Comparison of ENCODE assay signal across 19 cellular contexts in genomic region chr3:179860275-179861107, GRCh38.
A peak's percentile ranks its signal among the peaks of the same experiment; 100 is the strongest.
DNase-seq lines count a peak whose midpoint lies in the region; ATAC-seq and TF ChIP-seq lines count a peak whose summit lies in the region.
"Had no signal": no experiment of that assay in that cellular context is flagged by ENCODE, and none has a peak within 500 bp of the region (broad histone marks: within the 10 kb centered on the region; RNA-seq: fewer than 3 reads in every experiment).

No MANE protein-coding gene starts in this region.

- no peak overlapping the region for H3K4me3 Mint-ChIP-seq in activated CD4-positive, alpha-beta memory T cell treated with anti-CD3 and anti-CD28 coated beads for 36 hours
- H3K4me3 Mint-ChIP-seq in activated CD4-positive, alpha-beta memory T cell treated with anti-CD3 and anti-CD28 coated beads, Interleukin-2, amount 10 ng/mL, durations not matched to agents 7 days and 5 days, result no peak overlapping the region
- H3K4me3 Mint-ChIP-seq: CD4-positive, alpha-beta memory T cell; IgD-negative memory B cell had no signal

- ATAC-seq in HG02610 (IDR thresholded peaks at IDR 0.05; ENCODE audit: unreplicated experiment), result peak; percentile 71
- no peak for ATAC-seq in HG03469 (IDR thresholded peaks at IDR 0.05; ENCODE audit: unreplicated experiment)
- ATAC-seq: A549, PC-3 had no signal

- no peak overlapping the region for H3K27ac ChIP-seq in caudate nucleus (ENCODE audit: low read depth, low read length)
- H3K27ac ChIP-seq: A549, BLaER1, RWPE1 had no signal

- no peak overlapping the region for H3K27ac Mint-ChIP-seq in activated CD4-positive, alpha-beta memory T cell treated with anti-CD3 and anti-CD28 coated beads for 36 hours
- H3K27ac Mint-ChIP-seq in activated CD4-positive, alpha-beta memory T cell treated with anti-CD3 and anti-CD28 coated beads, Interleukin-2, amount 10 ng/mL, durations not matched to agents 7 days and 5 days, result no peak overlapping the region
- H3K27ac Mint-ChIP-seq: CD4-positive, alpha-beta memory T cell; IgD-negative memory B cell had no signal

- H3K4me1 Mint-ChIP-seq in activated CD4-positive, alpha-beta memory T cell treated with anti-CD3 and anti-CD28 coated beads for 36 hours (ENCODE audit: low read depth), result peaks cover 3% of the 10 kb centered on the region
- no peaks in the 10 kb centered on the region for H3K4me1 Mint-ChIP-seq in activated CD4-positive, alpha-beta memory T cell treated with anti-CD3 and anti-CD28 coated beads, Interleukin-2, amount 10 ng/mL, durations not matched to agents 7 days and 5 days

- no peaks in the 10 kb centered on the region for H3K27me3 Mint-ChIP-seq in activated CD4-positive, alpha-beta memory T cell treated with anti-CD3 and anti-CD28 coated beads for 36 hours
- H3K27me3 Mint-ChIP-seq in activated CD4-positive, alpha-beta memory T cell treated with anti-CD3 and anti-CD28 coated beads, Interleukin-2, amount 10 ng/mL, durations not matched to agents 7 days and 5 days, result peaks cover 4% of the 10 kb centered on the region
- H3K27me3 Mint-ChIP-seq: CD4-positive, alpha-beta memory T cell; IgD-negative memory B cell had no signal

- no peaks in the 10 kb centered on the region for H3K36me3 Mint-ChIP-seq in activated CD4-positive, alpha-beta memory T cell treated with anti-CD3 and anti-CD28 coated beads for 36 hours
- H3K36me3 Mint-ChIP-seq in activated CD4-positive, alpha-beta memory T cell treated with anti-CD3 and anti-CD28 coated beads, Interleukin-2, amount 10 ng/mL, durations not matched to agents 7 days and 5 days (ENCODE audit: low read depth), result no peaks in the 10 kb centered on the region
- H3K36me3 Mint-ChIP-seq: CD4-positive, alpha-beta memory T cell; IgD-negative memory B cell had no signal

- peak; percentile 53 for DNase-seq in activated CD4-positive, alpha-beta memory T cell treated with anti-CD3 and anti-CD28 coated beads for 36 hours
- no peak for DNase-seq in activated CD4-positive, alpha-beta memory T cell treated with anti-CD3 and anti-CD28 coated beads, Interleukin-2, amount 10 ng/mL, durations not matched to agents 7 days and 5 days
- DNase-seq in GM10266 (ENCODE audit: extremely low spot score) (peak; percentile 15), left kidney (ENCODE audit: low read depth, low spot score) (peak; percentile 12), caudate nucleus (lab: John Stamatoyannopoulos, UW) (no peak)
- DNase-seq: CD4-positive, alpha-beta memory T cell; Karpas-422; NCI-H1436; NCI-H1930; NCI-H2171; NCI-H526; PC-3; SIG-M5 had no signal

- TF ChIP-seq CTCF in GM10266 (IDR thresholded peaks at IDR 0.05; ENCODE audit: control insufficient read depth, insufficient read depth, low read depth, missing control alignments), result no peak

- intact Hi-C loops in activated CD4-positive, alpha-beta memory T cell treated with anti-CD3 and anti-CD28 coated beads for 36 hours (cut with micrococcal nuclease), result no loop called here

- CTCF ChIA-PET in activated CD4-positive, alpha-beta memory T cell treated with anti-CD3 and anti-CD28 coated beads for 36 hours (lab: Charles Lee), result no interaction called here
- CTCF ChIA-PET in activated CD4-positive, alpha-beta memory T cell treated with anti-CD3 and anti-CD28 coated beads, Interleukin-2, amount 10 ng/mL, durations not matched to agents 7 days and 5 days (lab: Charles Lee), result no interaction called here

- H3K9me3 Mint-ChIP-seq in activated CD4-positive, alpha-beta memory T cell treated with anti-CD3 and anti-CD28 coated beads for 36 hours, result no peaks in the 10 kb centered on the region
- no peaks in the 10 kb centered on the region for H3K9me3 Mint-ChIP-seq in activated CD4-positive, alpha-beta memory T cell treated with anti-CD3 and anti-CD28 coated beads, Interleukin-2, amount 10 ng/mL, durations not matched to agents 7 days and 5 days
- H3K9me3 Mint-ChIP-seq: CD4-positive, alpha-beta memory T cell had no signal

- POLR2A ChIA-PET in activated CD4-positive, alpha-beta memory T cell treated with anti-CD3 and anti-CD28 coated beads for 36 hours (lab: Charles Lee), result no interaction called here
- POLR2A ChIA-PET in activated CD4-positive, alpha-beta memory T cell treated with anti-CD3 and anti-CD28 coated beads, Interleukin-2, amount 10 ng/mL, durations not matched to agents 7 days and 5 days (lab: Charles Lee), result no interaction called here

Comparison
In these comparisons a context has a peak if more than half of its experiments do, and no peak if none do; other contexts are left out.
1. DNase-seq: peak in activated CD4-positive, alpha-beta memory T cell treated with anti-CD3 and anti-CD28 coated beads for 36 hours (single experiment), GM10266 (single experiment) and left kidney (single experiment); none in activated CD4-positive, alpha-beta memory T cell treated with anti-CD3 and anti-CD28 coated beads, Interleukin-2, amount 10 ng/mL, durations not matched to agents 7 days and 5 days (single experiment) and caudate nucleus (0 of 61).